11 cellular contexts compared by ENCODE assay signal in the genomic region with DNA sequence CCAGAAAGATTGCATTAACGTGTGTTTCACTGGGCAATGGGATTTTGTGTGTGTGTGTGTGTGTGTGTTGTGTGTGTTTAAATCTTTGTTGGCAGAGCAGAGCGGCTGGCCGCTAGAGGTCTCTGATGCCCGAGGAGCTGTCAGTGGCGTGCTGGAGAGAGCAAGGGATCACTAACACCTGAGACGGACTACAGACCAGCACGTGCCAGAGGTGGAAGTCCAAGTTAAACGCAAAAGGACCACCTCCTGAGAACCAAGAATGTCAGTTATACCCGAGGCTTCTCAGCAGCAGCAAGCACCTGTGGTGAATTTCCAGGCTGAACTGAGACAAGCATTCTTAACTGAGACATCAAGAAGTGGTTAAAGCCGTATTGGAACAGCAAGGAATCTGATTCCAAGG. TPM values are rescaled to one million over a fixed set of nuclear protein-coding genes. Genes with fewer than 3 reads are reported as not detected.
DNase-seq lines count a peak whose midpoint lies in the region; ATAC-seq and TF ChIP-seq lines count a peak whose summit lies in the region.
"Had no signal": no experiment of that assay in that cellular context is flagged by ENCODE, and none has a peak within 500 bp of the region (broad histone marks: within the 10 kb centered on the region; RNA-seq: fewer than 3 reads in every experiment).

No MANE protein-coding gene starts in this region.

- CTCF ChIA-PET in HCT116 (lab: Charles Lee) = interaction anchor here (1.4 kb wide), 1 partner anchor 586 kb away, joined by 4 read pairs; no protein-coding TSS in a partner anchor

- H3K4me3 Mint-ChIP-seq in T-helper 2 cell treated with Interferon-gamma antibody and Interleukin-4, amounts not matched to agents 5 μg/mL and 100 μg/mL, for 36 hours = no peak overlapping the region

- TF ChIP-seq POLR2A in HCT116 (IDR thresholded peaks at IDR 0.05; ENCODE audit: borderline replicate concordance, extremely low read depth, insufficient read depth, insufficient read length) (no peak), thyroid gland (IDR thresholded peaks at IDR 0.05) (no peak)

- H2AFZ ChIP-seq in HCT116 (ENCODE audit: low read depth, low read length, poor library complexity, severe bottlenecking) = peak overlapping the region; percentile 54

- H3K79me2 ChIP-seq in HCT116 (ENCODE audit: insufficient read depth, low read length) = no peaks in the 10 kb centered on the region

- no peaks in the 10 kb centered on the region for H3K9me3 Mint-ChIP-seq in T-helper 2 cell treated with Interferon-gamma antibody and Interleukin-4, amounts not matched to agents 5 μg/mL and 100 μg/mL, for 36 hours

- DNase-seq in NCI-H2171 treated with DMSO at 0.1 percent for 48 hours (lab: John Stamatoyannopoulos, UW) (peak; percentile 26), NCI-H2171 (lab: John Stamatoyannopoulos, UW) (no peak), HCT116 (ENCODE audit: low read depth, low spot score) (peak; percentile 64), NCI-H146 (lab: John Stamatoyannopoulos, UW) (peak; percentile 66), choroid plexus epithelial cell (ENCODE audit: low read depth) (peak; percentile 54), lower lobe of right lung (peak; percentile 60), thyroid gland (peak; percentile 45 to 47)
- peak; percentile 6 for DNase-seq in T-helper 2 cell treated with Interferon-gamma antibody and Interleukin-4, amounts not matched to agents 5 μg/mL and 100 μg/mL, for 36 hours (ENCODE audit: low spot score)

- BruUV-seq in HCT116 (replicated peaks; lab: Mats Ljungman, UMichigan) = no TSS peak

- H3K9me3 ChIP-seq in HCT116 (ENCODE audit: control insufficient read depth in 1 of 2, insufficient read depth in 1 of 2, low read depth in 1 of 2, low read length in 2 of 2) = no peaks in the 10 kb centered on the region
- no peaks in the 10 kb centered on the region for H3K9me3 ChIP-seq in lower lobe of right lung
- no peaks in the 10 kb centered on the region for H3K9me3 ChIP-seq in thyroid gland
- H3K9me3 ChIP-seq: BLaER1 treated with 17β-estradiol and CSF1 and Interleukin-3, amounts not matched to agents 10 nM and 100 nM had no signal

- no peaks in the 10 kb centered on the region for H3K9me2 ChIP-seq in HCT116 (ENCODE audit: insufficient read depth)

- intact Hi-C loops in HCT116 (cut with micrococcal nuclease) = loop anchor here (1.0 kb wide), 1 partner anchor 587 kb away; no protein-coding TSS in a partner anchor
- intact Hi-C loops in lower lobe of right lung (cut with DNase I) = no loop called here
- intact Hi-C loops in thyroid gland (cut with DNase I) = no loop called here

- WGBS in thyroid gland, 2 donors = 4 to 6% methylated on average over 10 of the region's 10 CpGs

- TF ChIP-seq CTCF in HCT116 (IDR thresholded peaks at IDR 0.05 in 2 of 3, conservative IDR thresholded peaks at IDR 0.05 in 1 of 3; ENCODE audit: borderline replicate concordance in 1 of 3, insufficient read depth in 1 of 3, low read depth in 2 of 3, low read length in 2 of 3) = peak; percentile 44 to 67 (median 48); a peak in 4 of 6 replicates
- TF ChIP-seq CTCF in choroid plexus epithelial cell (conservative IDR thresholded peaks at IDR 0.05; ENCODE audit: low read depth, low read length) = peak; percentile 69
- TF ChIP-seq CTCF in lower lobe of right lung (IDR thresholded peaks at IDR 0.05) = no peak
- peak in 4 of 6 experiments; percentile 7 to 50 (median 34) for TF ChIP-seq CTCF in thyroid gland (IDR thresholded peaks at IDR 0.05)

- H3K36me3 Mint-ChIP-seq in T-helper 2 cell treated with Interferon-gamma antibody and Interleukin-4, amounts not matched to agents 5 μg/mL and 100 μg/mL, for 36 hours (ENCODE audit: low read depth) = no peaks in the 10 kb centered on the region

- H3K4me1 ChIP-seq in HCT116 (ENCODE audit: control insufficient read depth in 1 of 2, insufficient read depth in 2 of 2, low read length in 2 of 2) (peaks cover 0 to 3% of the 10 kb centered on the region in 2 experiments; a peak in 1 of 4 replicates), lower lobe of right lung (no peaks in the 10 kb centered on the region), thyroid gland (no peaks in the 10 kb centered on the region)
- H3K4me1 ChIP-seq: BLaER1 treated with 17β-estradiol and CSF1 and Interleukin-3, amounts not matched to agents 10 nM and 100 nM had no signal

- H3K9ac ChIP-seq in HCT116 (ENCODE audit: low read length) = no peak overlapping the region
- H3K9ac ChIP-seq: BLaER1 treated with 17β-estradiol and CSF1 and Interleukin-3, amounts not matched to agents 10 nM and 100 nM had no signal

- H3K4me2 ChIP-seq in HCT116 (ENCODE audit: low read length) = peak overlapping the region; percentile 36; the same call in 1 of the 2 replicates
- H3K4me2 ChIP-seq: BLaER1 treated with 17β-estradiol and CSF1 and Interleukin-3, amounts not matched to agents 10 nM and 100 nM had no signal

- H3K27ac Mint-ChIP-seq in T-helper 2 cell treated with Interferon-gamma antibody and Interleukin-4, amounts not matched to agents 5 μg/mL and 100 μg/mL, for 36 hours = no peak overlapping the region

- H3K36me3 ChIP-seq in HCT116 (ENCODE audit: control insufficient read depth in 1 of 2, insufficient read depth in 2 of 2, low read length in 2 of 2) (no peaks in the 10 kb centered on the region), lower lobe of right lung (no peaks in the 10 kb centered on the region), thyroid gland (no peaks in the 10 kb centered on the region)
- H3K36me3 ChIP-seq: BLaER1 treated with 17β-estradiol and CSF1 and Interleukin-3, amounts not matched to agents 10 nM and 100 nM had no signal

- no peaks in the 10 kb centered on the region for H3K4me1 Mint-ChIP-seq in T-helper 2 cell treated with Interferon-gamma antibody and Interleukin-4, amounts not matched to agents 5 μg/mL and 100 μg/mL, for 36 hours (ENCODE audit: low read depth)

- no peaks in the 10 kb centered on the region for H4K20me1 ChIP-seq in HCT116 (ENCODE audit: insufficient read depth)

- RAD21 ChIA-PET in HCT116 (lab: Charles Lee; ENCODE audit: low non-redundant PET in 1 of 2, low total read pairs in 2 of 2, uncharacterized antibody in 2 of 2, unreplicated experiment in 2 of 2) = no interaction called here

- H3K27me3 Mint-ChIP-seq in T-helper 2 cell treated with Interferon-gamma antibody and Interleukin-4, amounts not matched to agents 5 μg/mL and 100 μg/mL, for 36 hours (ENCODE audit: low read depth) = peaks cover 8% of the 10 kb centered on the region

- H3K27ac ChIP-seq in HCT116 (ENCODE audit: low read depth, low read length) (no peak overlapping the region), lower lobe of right lung (no peak overlapping the region), thyroid gland (no peak overlapping the region)
- H3K27ac ChIP-seq: BLaER1 treated with 17β-estradiol and CSF1 and Interleukin-3, amounts not matched to agents 10 nM and 100 nM had no signal

- POLR2A ChIA-PET in HCT116 (lab: Charles Lee) = no interaction called here

- ATAC-seq in HCT116 (peak; percentile 97), lower lobe of right lung (peak; percentile 60 to 66)

- H3K27me3 ChIP-seq in HCT116 (ENCODE audit: insufficient read depth, low read length) (no peaks in the 10 kb centered on the region), lower lobe of right lung (ENCODE audit: low read depth) (no peaks in the 10 kb centered on the region), thyroid gland (no peaks in the 10 kb centered on the region)

- no peak overlapping the region for H3K4me3 ChIP-seq in HCT116 (replicated peaks in 1 of 2; ENCODE audit: low read depth in 1 of 2, low read length in 2 of 2)
- no peak overlapping the region for H3K4me3 ChIP-seq in choroid plexus epithelial cell (ENCODE audit: low read depth, low read length)
- no peak overlapping the region for H3K4me3 ChIP-seq in lower lobe of right lung
- H3K4me3 ChIP-seq in thyroid gland (replicated peaks in 1 of 3) = no peak overlapping the region
- H3K4me3 ChIP-seq: BLaER1 treated with 17β-estradiol and CSF1 and Interleukin-3, amounts not matched to agents 10 nM and 100 nM had no signal

- peak; percentile 79 for TF ChIP-seq RAD21 in HCT116 (IDR thresholded peaks at IDR 0.05; ENCODE audit: low read depth)

TF ChIP-seq in HCT116, 20 proteins besides CTCF, POLR2A, EP300 and RAD21 (continues in another document):
- TF ChIP-seq EZH2phosphoT487 (IDR thresholded peaks at IDR 0.05; ENCODE audit: borderline replicate concordance) (no peak), TCF7L2 (IDR thresholded peaks at IDR 0.05; ENCODE audit: borderline replicate concordance, extremely low read depth, insufficient read depth, insufficient read length) (no peak), CBX3 (IDR thresholded peaks at IDR 0.05; ENCODE audit: low read depth) (peak; percentile 57; the same call in 1 of the 2 replicates)
- TF ChIP-seq, protein P1, sequence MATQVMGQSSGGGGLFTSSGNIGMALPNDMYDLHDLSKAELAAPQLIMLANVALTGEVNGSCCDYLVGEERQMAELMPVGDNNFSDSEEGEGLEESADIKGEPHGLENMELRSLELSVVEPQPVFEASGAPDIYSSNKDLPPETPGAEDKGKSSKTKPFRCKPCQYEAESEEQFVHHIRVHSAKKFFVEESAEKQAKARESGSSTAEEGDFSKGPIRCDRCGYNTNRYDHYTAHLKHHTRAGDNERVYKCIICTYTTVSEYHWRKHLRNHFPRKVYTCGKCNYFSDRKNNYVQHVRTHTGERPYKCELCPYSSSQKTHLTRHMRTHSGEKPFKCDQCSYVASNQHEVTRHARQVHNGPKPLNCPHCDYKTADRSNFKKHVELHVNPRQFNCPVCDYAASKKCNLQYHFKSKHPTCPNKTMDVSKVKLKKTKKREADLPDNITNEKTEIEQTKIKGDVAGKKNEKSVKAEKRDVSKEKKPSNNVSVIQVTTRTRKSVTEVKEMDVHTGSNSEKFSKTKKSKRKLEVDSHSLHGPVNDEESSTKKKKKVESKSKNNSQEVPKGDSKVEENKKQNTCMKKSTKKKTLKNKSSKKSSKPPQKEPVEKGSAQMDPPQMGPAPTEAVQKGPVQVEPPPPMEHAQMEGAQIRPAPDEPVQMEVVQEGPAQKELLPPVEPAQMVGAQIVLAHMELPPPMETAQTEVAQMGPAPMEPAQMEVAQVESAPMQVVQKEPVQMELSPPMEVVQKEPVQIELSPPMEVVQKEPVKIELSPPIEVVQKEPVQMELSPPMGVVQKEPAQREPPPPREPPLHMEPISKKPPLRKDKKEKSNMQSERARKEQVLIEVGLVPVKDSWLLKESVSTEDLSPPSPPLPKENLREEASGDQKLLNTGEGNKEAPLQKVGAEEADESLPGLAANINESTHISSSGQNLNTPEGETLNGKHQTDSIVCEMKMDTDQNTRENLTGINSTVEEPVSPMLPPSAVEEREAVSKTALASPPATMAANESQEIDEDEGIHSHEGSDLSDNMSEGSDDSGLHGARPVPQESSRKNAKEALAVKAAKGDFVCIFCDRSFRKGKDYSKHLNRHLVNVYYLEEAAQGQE (IDR thresholded peaks at IDR 0.05; ENCODE audit: low read depth) = no peak

RNA-seq across cellular contexts. Expression of a gene that starts 9.0 kb away (rescaled TPM):
- 13.1 TPM for total RNA-seq in HCT116 (2021; ENCODE audit: unreplicated experiment)
- polyA plus RNA-seq in HCT116 (2012) = 10.6 and 12.7 TPM in 2 replicates
- total RNA-seq in lower lobe of right lung = 14.7 TPM
- 10 to 100 TPM in 3 of 4 donors, 1 to 10 TPM in 1; 9.7 to 22.7 (median 14.1) TPM for total RNA-seq in thyroid gland

RNA-seq across cellular contexts. Expression of a gene that starts 54.8 kb away (rescaled TPM):
- total RNA-seq in HCT116 (2021; ENCODE audit: unreplicated experiment) = not detected
- polyA plus RNA-seq in HCT116 (2012) = not detected in 2 replicates
- total RNA-seq in lower lobe of right lung = not detected
- not detected for total RNA-seq in thyroid gland
- total RNA-seq: aorta, temporal lobe had no signal
- polyA plus RNA-seq: aorta had no signal
